ENCODE assay signal across 13 cellular contexts in the genomic region with DNA sequence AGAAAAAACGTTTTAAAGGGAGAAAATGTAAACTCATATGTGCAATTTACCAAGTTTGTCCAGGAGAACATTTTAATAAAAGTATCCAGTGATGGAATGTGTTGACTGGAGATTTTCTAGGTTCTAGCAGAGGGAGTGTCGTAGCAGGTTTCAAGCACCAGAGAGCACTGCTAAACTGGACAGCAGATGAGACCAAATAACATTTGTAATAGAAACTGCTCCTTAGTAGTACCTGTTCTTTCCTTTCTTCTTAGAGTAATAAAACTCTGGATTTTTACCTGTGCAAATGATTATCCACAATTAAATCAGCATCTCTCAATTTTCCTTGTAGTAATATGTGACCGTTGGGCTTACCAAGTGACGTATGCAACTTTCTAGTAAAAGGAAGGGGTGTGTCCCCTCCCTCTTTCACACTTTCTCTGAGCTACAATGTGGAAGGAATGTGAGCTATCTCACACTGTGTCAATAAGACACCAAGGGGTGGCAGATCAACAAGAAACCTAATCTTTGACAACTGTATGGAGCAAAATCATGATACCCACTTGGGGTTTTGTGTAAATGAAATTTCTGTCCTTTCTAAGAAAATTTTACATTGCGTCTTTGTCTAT. TPM values are rescaled to one million over a fixed set of nuclear protein-coding genes. Genes with fewer than 3 reads are reported as not detected.
A peak's percentile ranks its signal among the peaks of the same experiment; 100 is the strongest.
DNase-seq lines count a peak whose midpoint lies in the region; ATAC-seq and TF ChIP-seq lines count a peak whose summit lies in the region.
"Had no signal": no experiment of that assay in that cellular context is flagged by ENCODE, and none has a peak within 500 bp of the region (broad histone marks: within the 10 kb centered on the region; RNA-seq: fewer than 3 reads in every experiment).

No MANE protein-coding gene starts in this region.

- H3K4me3 ChIP-seq in NT2/D1 (ENCODE audit: insufficient read length, low read depth) = no peak overlapping the region
- no peak overlapping the region for H3K4me3 ChIP-seq in fibroblast of pulmonary artery (replicated peaks; ENCODE audit: low read depth, low read length)
- H3K4me3 ChIP-seq: sigmoid colon, thoracic aorta had no signal

- no peaks in the 10 kb centered on the region for H3K27me3 ChIP-seq in NT2/D1 (ENCODE audit: insufficient read depth, insufficient read length)
- H3K27me3 ChIP-seq: sigmoid colon had no signal

- H3K27me3 Mint-ChIP-seq in osteocyte (ENCODE audit: unreplicated experiment) = peaks cover 5% of the 10 kb centered on the region

- H3K4me1 Mint-ChIP-seq in osteocyte (ENCODE audit: unreplicated experiment) = peaks cover 8% of the 10 kb centered on the region

- H3K9me3 ChIP-seq in NT2/D1 (ENCODE audit: insufficient read depth, low read length) = no peaks in the 10 kb centered on the region
- H3K9me3 ChIP-seq: sigmoid colon, thoracic aorta had no signal

- TF ChIP-seq CTCF in GM10266 (IDR thresholded peaks at IDR 0.05; ENCODE audit: control insufficient read depth, insufficient read depth, low read depth, missing control alignments) = peak; percentile 13
- TF ChIP-seq CTCF in fibroblast of pulmonary artery (IDR thresholded peaks at IDR 0.05; ENCODE audit: low read length, missing control alignments) = peak; percentile 40
- TF ChIP-seq CTCF in osteocyte (IDR thresholded peaks at IDR 0.05) = peak; percentile 40

- H3K27ac Mint-ChIP-seq in osteocyte (ENCODE audit: unreplicated experiment) = no peak overlapping the region

- ATAC-seq in HG02798 (IDR thresholded peaks at IDR 0.05; ENCODE audit: poor library complexity, unreplicated experiment) (no peak), HG03135 (IDR thresholded peaks at IDR 0.05; ENCODE audit: unreplicated experiment) (no peak), HG03175 (IDR thresholded peaks at IDR 0.05; ENCODE audit: unreplicated experiment) (no peak)

- H3K4me1 ChIP-seq in NT2/D1 (ENCODE audit: insufficient read depth, insufficient read length) = no peaks in the 10 kb centered on the region
- H3K4me1 ChIP-seq: sigmoid colon had no signal

- no peak overlapping the region for H3K4me3 Mint-ChIP-seq in osteocyte (ENCODE audit: unreplicated experiment)

- DNase-seq in GM10266 (ENCODE audit: extremely low spot score) = no peak
- peak; percentile 11 for DNase-seq in NT2/D1 (ENCODE audit: low read depth, low spot score)
- peak; percentile 43 for DNase-seq in fibroblast of pulmonary artery (ENCODE audit: low read depth)
- DNase-seq in osteocyte (ENCODE audit: extremely low spot score, unreplicated experiment) = no peak
- DNase-seq in kidney tubule cell (ENCODE audit: low spot score) = no peak
- DNase-seq: activated T-cell treated with anti-CD3 and anti-CD28 coated beads for 4 hours, Karpas-422, sigmoid colon had no signal

- H3K9me3 Mint-ChIP-seq in osteocyte (ENCODE audit: unreplicated experiment) = no peaks in the 10 kb centered on the region

- H3K9ac ChIP-seq in NT2/D1 (ENCODE audit: insufficient read length, low read depth) = no peak overlapping the region

- H3K36me3 Mint-ChIP-seq in osteocyte (ENCODE audit: unreplicated experiment) = peaks cover under 1% of the 10 kb centered on the region

- no peaks in the 10 kb centered on the region for H3K36me3 ChIP-seq in NT2/D1 (ENCODE audit: insufficient read depth, insufficient read length, low read length)
- H3K36me3 ChIP-seq: sigmoid colon, thoracic aorta had no signal

RNA-seq across cellular contexts. Expression of a gene that starts 9.5 kb away (rescaled TPM):
- not detected in 2 replicates for total RNA-seq in osteocyte
- total RNA-seq: mononuclear cell had no signal

Comparison
In these comparisons a context has a peak if more than half of its experiments do, and no peak if none do; other contexts are left out.
1. DNase-seq: peak in NT2/D1 (single experiment) and fibroblast of pulmonary artery (single experiment); none in GM10266 (single experiment), osteocyte (single experiment) and kidney tubule cell (single experiment).
2. Peak in every context shown above with its lines, with median percentiles within 50 percentile points of each other: CTCF ChIP-seq.